ENCODE assay signal across 2 cellular contexts in the genomic region with DNA sequence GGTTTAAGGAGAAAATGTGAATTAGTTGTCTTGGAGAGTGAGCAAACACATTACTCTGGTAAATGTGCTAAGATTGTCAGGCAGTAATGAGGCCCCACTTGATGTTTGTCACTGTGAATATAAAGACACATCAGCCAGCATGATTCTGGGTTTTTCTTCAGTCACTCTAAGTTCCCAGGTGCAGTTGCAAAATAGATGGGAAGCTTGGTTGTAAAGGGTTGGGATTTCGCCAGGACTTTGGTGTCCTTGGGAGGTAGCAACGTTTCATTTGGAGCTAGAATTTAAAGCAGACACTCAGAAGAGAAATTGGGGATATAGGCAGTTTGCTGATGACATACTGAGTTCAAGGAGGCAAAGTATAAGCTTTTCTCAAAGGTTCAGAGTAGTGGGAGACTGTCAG.
TF ChIP-seq lines count a peak whose summit lies in the region.

No MANE protein-coding gene starts in this region.

TF ChIP-seq in A549, 52 proteins besides CTCF, POLR2A, EP300 and RAD21 (continued from another document):
- TF ChIP-seq ATOH8 (CRISPR knock-in tag; IDR thresholded peaks at IDR 0.05; ENCODE audit: low read depth) (no peak), FOSB (CRISPR knock-in tag; IDR thresholded peaks at IDR 0.05) (no peak), EHF (CRISPR knock-in tag; IDR thresholded peaks at IDR 0.05) (no peak), HDAC2 (IDR thresholded peaks at IDR 0.05) (no peak), HOXB5 (CRISPR knock-in tag; IDR thresholded peaks at IDR 0.05) (no peak), NFE2L2 (conservative IDR thresholded peaks at IDR 0.05; ENCODE audit: low read length) (no peak), ZC3H11A (IDR thresholded peaks at IDR 0.05) (no peak), CHD4 (IDR thresholded peaks at IDR 0.05; ENCODE audit: borderline replicate concordance) (no peak), ZNF302 (CRISPR knock-in tag; IDR thresholded peaks at IDR 0.05) (no peak), KDM5A (IDR thresholded peaks at IDR 0.05) (no peak), CHD2 (IDR thresholded peaks at IDR 0.05; ENCODE audit: low read length, partially characterized antibody) (no peak), GATA3 (IDR thresholded peaks at IDR 0.05; ENCODE audit: borderline replicate concordance) (no peak), RFX5 (IDR thresholded peaks at IDR 0.05) (no peak), ESRRA (IDR thresholded peaks at IDR 0.05; ENCODE audit: borderline replicate concordance, low read length) (no peak), ELK1 (IDR thresholded peaks at IDR 0.05; ENCODE audit: low read depth, low read length) (no peak), ZFP36 (IDR thresholded peaks at IDR 0.05; ENCODE audit: borderline replicate concordance, partially characterized antibody) (no peak), POLR2AphosphoS2 (conservative IDR thresholded peaks at IDR 0.05; ENCODE audit: low read length) (no peak)
- TF ChIP-seq, protein P1, sequence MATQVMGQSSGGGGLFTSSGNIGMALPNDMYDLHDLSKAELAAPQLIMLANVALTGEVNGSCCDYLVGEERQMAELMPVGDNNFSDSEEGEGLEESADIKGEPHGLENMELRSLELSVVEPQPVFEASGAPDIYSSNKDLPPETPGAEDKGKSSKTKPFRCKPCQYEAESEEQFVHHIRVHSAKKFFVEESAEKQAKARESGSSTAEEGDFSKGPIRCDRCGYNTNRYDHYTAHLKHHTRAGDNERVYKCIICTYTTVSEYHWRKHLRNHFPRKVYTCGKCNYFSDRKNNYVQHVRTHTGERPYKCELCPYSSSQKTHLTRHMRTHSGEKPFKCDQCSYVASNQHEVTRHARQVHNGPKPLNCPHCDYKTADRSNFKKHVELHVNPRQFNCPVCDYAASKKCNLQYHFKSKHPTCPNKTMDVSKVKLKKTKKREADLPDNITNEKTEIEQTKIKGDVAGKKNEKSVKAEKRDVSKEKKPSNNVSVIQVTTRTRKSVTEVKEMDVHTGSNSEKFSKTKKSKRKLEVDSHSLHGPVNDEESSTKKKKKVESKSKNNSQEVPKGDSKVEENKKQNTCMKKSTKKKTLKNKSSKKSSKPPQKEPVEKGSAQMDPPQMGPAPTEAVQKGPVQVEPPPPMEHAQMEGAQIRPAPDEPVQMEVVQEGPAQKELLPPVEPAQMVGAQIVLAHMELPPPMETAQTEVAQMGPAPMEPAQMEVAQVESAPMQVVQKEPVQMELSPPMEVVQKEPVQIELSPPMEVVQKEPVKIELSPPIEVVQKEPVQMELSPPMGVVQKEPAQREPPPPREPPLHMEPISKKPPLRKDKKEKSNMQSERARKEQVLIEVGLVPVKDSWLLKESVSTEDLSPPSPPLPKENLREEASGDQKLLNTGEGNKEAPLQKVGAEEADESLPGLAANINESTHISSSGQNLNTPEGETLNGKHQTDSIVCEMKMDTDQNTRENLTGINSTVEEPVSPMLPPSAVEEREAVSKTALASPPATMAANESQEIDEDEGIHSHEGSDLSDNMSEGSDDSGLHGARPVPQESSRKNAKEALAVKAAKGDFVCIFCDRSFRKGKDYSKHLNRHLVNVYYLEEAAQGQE (IDR thresholded peaks at IDR 0.05) = no peak
- TF ChIP-seq, protein P2, sequence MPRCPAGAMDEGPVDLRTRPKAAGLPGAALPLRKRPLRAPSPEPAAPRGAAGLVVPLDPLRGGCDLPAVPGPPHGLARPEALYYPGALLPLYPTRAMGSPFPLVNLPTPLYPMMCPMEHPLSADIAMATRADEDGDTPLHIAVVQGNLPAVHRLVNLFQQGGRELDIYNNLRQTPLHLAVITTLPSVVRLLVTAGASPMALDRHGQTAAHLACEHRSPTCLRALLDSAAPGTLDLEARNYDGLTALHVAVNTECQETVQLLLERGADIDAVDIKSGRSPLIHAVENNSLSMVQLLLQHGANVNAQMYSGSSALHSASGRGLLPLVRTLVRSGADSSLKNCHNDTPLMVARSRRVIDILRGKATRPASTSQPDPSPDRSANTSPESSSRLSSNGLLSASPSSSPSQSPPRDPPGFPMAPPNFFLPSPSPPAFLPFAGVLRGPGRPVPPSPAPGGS (IDR thresholded peaks at IDR 0.05) = no peak

TF ChIP-seq in IMR-90, 13 proteins besides CTCF, POLR2A, EP300 and RAD21 (continued from another document):
- TF ChIP-seq, protein P3, sequence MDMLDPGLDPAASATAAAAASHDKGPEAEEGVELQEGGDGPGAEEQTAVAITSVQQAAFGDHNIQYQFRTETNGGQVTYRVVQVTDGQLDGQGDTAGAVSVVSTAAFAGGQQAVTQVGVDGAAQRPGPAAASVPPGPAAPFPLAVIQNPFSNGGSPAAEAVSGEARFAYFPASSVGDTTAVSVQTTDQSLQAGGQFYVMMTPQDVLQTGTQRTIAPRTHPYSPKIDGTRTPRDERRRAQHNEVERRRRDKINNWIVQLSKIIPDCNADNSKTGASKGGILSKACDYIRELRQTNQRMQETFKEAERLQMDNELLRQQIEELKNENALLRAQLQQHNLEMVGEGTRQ (IDR thresholded peaks at IDR 0.05; ENCODE audit: low read depth, low read length) = no peak
- TF ChIP-seq ELK1 (IDR thresholded peaks at IDR 0.05; ENCODE audit: borderline replicate concordance, low read depth, low read length) = no peak
- no peak for TF ChIP-seq MAFK (IDR thresholded peaks at IDR 0.05; ENCODE audit: low read depth, low read length)
- no peak for TF ChIP-seq NFE2L2 (IDR thresholded peaks at IDR 0.05; ENCODE audit: low read depth, low read length)
- no peak for TF ChIP-seq RFX5 (IDR thresholded peaks at IDR 0.05; ENCODE audit: low read depth, low read length)
- TF ChIP-seq BHLHE40 (IDR thresholded peaks at IDR 0.05; ENCODE audit: low read depth, low read length) = no peak
- no peak for TF ChIP-seq SMC3 (IDR thresholded peaks at IDR 0.05; ENCODE audit: low read depth, low read length)
